In the genomic region with DNA sequence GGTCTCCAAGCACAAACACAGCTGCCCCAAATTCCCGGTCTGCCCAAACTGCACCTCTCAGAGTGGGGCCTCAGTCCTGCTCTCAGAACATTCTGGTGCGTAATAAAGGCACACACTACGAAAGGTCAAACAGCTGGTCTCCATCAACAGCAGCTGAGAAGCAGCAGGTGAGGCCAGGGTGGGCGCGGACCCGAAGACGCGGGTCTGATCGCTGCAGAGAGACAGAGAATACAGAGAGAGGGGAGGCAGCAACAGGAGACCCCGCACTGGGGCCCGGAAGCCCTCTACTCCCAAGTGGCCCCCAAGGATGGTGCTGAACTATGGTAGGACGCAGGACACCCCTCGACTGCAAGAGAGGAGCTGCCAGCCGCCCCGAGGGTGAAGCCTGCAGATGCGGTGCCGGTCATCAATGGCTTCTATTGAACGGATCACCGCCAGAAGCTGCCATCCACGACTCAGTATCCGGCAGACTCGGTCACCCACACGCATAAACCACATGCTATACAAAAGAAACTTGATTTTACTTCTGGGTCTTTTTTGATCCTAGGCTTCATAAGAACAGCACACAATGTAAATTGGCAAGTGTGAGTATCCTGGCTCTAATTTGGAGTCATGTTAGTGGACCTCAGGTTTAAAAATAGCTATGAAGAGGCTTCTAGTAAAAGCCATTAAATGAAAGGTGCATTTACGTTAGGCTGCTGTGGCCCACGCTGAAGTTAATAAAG, we compare ENCODE assay signal across 11 cellular contexts. TPM values are rescaled to one million over a fixed set of nuclear protein-coding genes. Genes with fewer than 3 reads are reported as not detected.
A peak's percentile ranks its signal among the peaks of the same experiment; 100 is the strongest.
DNase-seq lines count a peak whose midpoint lies in the region; ATAC-seq lines count a peak whose summit lies in the region.
"Had no signal": no experiment of that assay in that cellular context is flagged by ENCODE, and none has a peak within 500 bp of the region (broad histone marks: within the 10 kb centered on the region; RNA-seq: fewer than 3 reads in every experiment).

No MANE protein-coding gene starts in this region.

- peak overlapping the region; percentile 89 for H3K4me3 Mint-ChIP-seq in activated T-helper 17 cell treated with anti-CD3 and anti-CD28 coated beads, Interleukin-2, amount 50 U/mL, for 72 hours

- no peaks in the 10 kb centered on the region for H3K9me3 ChIP-seq in BLaER1 treated with 17β-estradiol and CSF1 and Interleukin-3, amounts not matched to agents 10 nM and 100 nM (replicated peaks in 1 of 11)
- H3K9me3 ChIP-seq in muscle layer of duodenum (ENCODE audit: control insufficient read depth in 1 of 2, low read length in 2 of 2): no peaks in the 10 kb centered on the region

- H3K36me3 ChIP-seq in BLaER1 treated with 17β-estradiol and CSF1 and Interleukin-3, amounts not matched to agents 10 nM and 100 nM: peaks cover 4 to 32% (median 16%) of the 10 kb centered on the region in 11 experiments; a peak in 20 of 22 replicates
- peaks cover 0 to 6% of the 10 kb centered on the region in 2 donors for H3K36me3 ChIP-seq in muscle layer of duodenum (ENCODE audit: control insufficient read depth in 1 of 2, insufficient read depth in 2 of 2, low read length in 2 of 2)

- DNase-seq in activated gamma-delta T cell treated with Interleukin-2 at 50 U/mL for 16 hours (no peak), GM19240 (ENCODE audit: insufficient read length, low spot score) (no peak)
- DNase-seq in effector CD8-positive, alpha-beta T cell (lab: John Stamatoyannopoulos, UW): no peak
- DNase-seq: activated CD4-positive, alpha-beta T cell treated with anti-CD3 and anti-CD28 coated beads, Interleukin-2, amount 50 U/mL, for 4 hours; DMS 273 treated with DMSO at 0.1 percent for 48 hours; NCI-H187 treated with DMSO at 0.1 percent for 48 hours had no signal

- H3K4me1 ChIP-seq in BLaER1 treated with 17β-estradiol and CSF1 and Interleukin-3, amounts not matched to agents 10 nM and 100 nM: peaks cover 84 to 100% (median 98%) of the 10 kb centered on the region in 10 experiments
- H3K4me1 ChIP-seq in muscle layer of duodenum (ENCODE audit: control insufficient read depth in 1 of 2, insufficient read depth in 2 of 2, low read length in 2 of 2): peaks cover 34 to 57% of the 10 kb centered on the region in 2 donors

- ATAC-seq in GM21576 (IDR thresholded peaks at IDR 0.05; ENCODE audit: unreplicated experiment) (peak; percentile 34), GM18867 (IDR thresholded peaks at IDR 0.05; ENCODE audit: unreplicated experiment) (no peak)
- ATAC-seq in activated T-helper 17 cell treated with anti-CD3 and anti-CD28 coated beads, Interleukin-2, amount 50 U/mL, for 72 hours (replicated peaks): peak; percentile 57

- H3K4me3 ChIP-seq in BLaER1 treated with 17β-estradiol and CSF1 and Interleukin-3, amounts not matched to agents 10 nM and 100 nM: peak overlapping the region; percentile 20 to 61 (median 44); a peak in 19 of 20 replicates
- H3K4me3 ChIP-seq in muscle layer of duodenum (ENCODE audit: low read depth in 1 of 2, low read length in 2 of 2): peak overlapping the region in 1 of 2 donors; percentile 5

- no peaks in the 10 kb centered on the region for H3K27me3 Mint-ChIP-seq in activated T-helper 17 cell treated with anti-CD3 and anti-CD28 coated beads, Interleukin-2, amount 50 U/mL, for 72 hours

- peaks cover 99% of the 10 kb centered on the region for H3K36me3 Mint-ChIP-seq in activated T-helper 17 cell treated with anti-CD3 and anti-CD28 coated beads, Interleukin-2, amount 50 U/mL, for 72 hours (ENCODE audit: low read depth)

- peak overlapping the region; percentile 56 to 88 (median 74); a peak in 21 of 22 replicates for H3K27ac ChIP-seq in BLaER1 treated with 17β-estradiol and CSF1 and Interleukin-3, amounts not matched to agents 10 nM and 100 nM
- peak overlapping the region; percentile 68 for H3K27ac ChIP-seq in muscle layer of duodenum (ENCODE audit: low read length)

- peaks cover 73% of the 10 kb centered on the region for H3K4me1 Mint-ChIP-seq in activated T-helper 17 cell treated with anti-CD3 and anti-CD28 coated beads, Interleukin-2, amount 50 U/mL, for 72 hours

- peaks cover 57 to 100% (median 93%) of the 10 kb centered on the region in 11 experiments; a peak in 21 of 22 replicates for H4K20me1 ChIP-seq in BLaER1 treated with 17β-estradiol and CSF1 and Interleukin-3, amounts not matched to agents 10 nM and 100 nM

- H3K27ac Mint-ChIP-seq in activated T-helper 17 cell treated with anti-CD3 and anti-CD28 coated beads, Interleukin-2, amount 50 U/mL, for 72 hours: peak overlapping the region; percentile 93

- H3K27me3 ChIP-seq in BLaER1 treated with 17β-estradiol and CSF1 and Interleukin-3, amounts not matched to agents 10 nM and 100 nM: no peaks in the 10 kb centered on the region
- no peaks in the 10 kb centered on the region for H3K27me3 ChIP-seq in muscle layer of duodenum (ENCODE audit: low read depth, low read length)

- peak overlapping the region; percentile 46 to 77 (median 65); a peak in 21 of 22 replicates for H3K9ac ChIP-seq in BLaER1 treated with 17β-estradiol and CSF1 and Interleukin-3, amounts not matched to agents 10 nM and 100 nM

- peak overlapping the region; percentile 91 to 100 (median 95) for H3K4me2 ChIP-seq in BLaER1 treated with 17β-estradiol and CSF1 and Interleukin-3, amounts not matched to agents 10 nM and 100 nM

- H3K9me3 Mint-ChIP-seq in activated T-helper 17 cell treated with anti-CD3 and anti-CD28 coated beads, Interleukin-2, amount 50 U/mL, for 72 hours: no peaks in the 10 kb centered on the region

RNA-seq across cellular contexts. Expression of a gene that starts 33.4 kb away (rescaled TPM):
- total RNA-seq in activated T-helper 17 cell treated with anti-CD3 and anti-CD28 coated beads, Interleukin-2, amount 50 U/mL, for 72 hours: 100 to 1,000 TPM; 212 to 231 TPM
